In genomic region chr6:170147832-170148708, GRCh38 we compare ENCODE assay signal across 8 cellular contexts.
DNase-seq lines count a peak whose midpoint lies in the region; ATAC-seq lines count a peak whose summit lies in the region.

No MANE protein-coding gene starts in this region.

- peaks cover 7% of the 10 kb centered on the region for H3K27me3 Mint-ChIP-seq in activated T-helper 17 cell treated with anti-CD3 and anti-CD28 coated beads, Interleukin-2, amount 50 U/mL, for 72 hours

- H3K36me3 ChIP-seq in neuronal stem cell (replicated peaks in 1 of 2; ENCODE audit: control insufficient read depth in 2 of 2, insufficient read depth in 2 of 2, low read length in 2 of 2), result no peaks in the 10 kb centered on the region
- no peaks in the 10 kb centered on the region for H3K36me3 ChIP-seq in HAP-1 (replicated peaks)

- peak overlapping the region; percentile 73 for H3K4me3 Mint-ChIP-seq in activated T-helper 17 cell treated with anti-CD3 and anti-CD28 coated beads, Interleukin-2, amount 50 U/mL, for 72 hours

- H3K9me3 ChIP-seq in neuronal stem cell (replicated peaks in 1 of 2; ENCODE audit: control insufficient read depth in 2 of 2, insufficient read depth in 1 of 2, low read depth in 1 of 2, low read length in 2 of 2), result peaks cover 2 to 5% of the 10 kb centered on the region in 2 donors
- no peaks in the 10 kb centered on the region for H3K9me3 ChIP-seq in HAP-1

- H2AK5ac ChIP-seq in neuronal stem cell (ENCODE audit: low read depth, low read length), result peak overlapping the region; percentile 77

- no peak overlapping the region for H3K4ac ChIP-seq in neuronal stem cell (ENCODE audit: low read length)

- H3K23ac ChIP-seq in neuronal stem cell (ENCODE audit: low read depth, low read length, poor library complexity), result no peak overlapping the region

- peak; percentile 76 for ATAC-seq in HG03378 (IDR thresholded peaks at IDR 0.05; ENCODE audit: unreplicated experiment)
- ATAC-seq in activated T-helper 17 cell treated with anti-CD3 and anti-CD28 coated beads, Interleukin-2, amount 50 U/mL, for 72 hours (replicated peaks), result peak; percentile 74

- no peak overlapping the region for H3K9ac ChIP-seq in neuronal stem cell (ENCODE audit: low read depth, low read length, poor library complexity)

- H3K4me1 Mint-ChIP-seq in activated T-helper 17 cell treated with anti-CD3 and anti-CD28 coated beads, Interleukin-2, amount 50 U/mL, for 72 hours, result peaks cover 29% of the 10 kb centered on the region

- no CpG with 5 or more reads among the region's 30 CpGs for WGBS in neuronal stem cell (ENCODE audit: extremely low coverage in 2 of 2, insufficient read length in 2 of 2, insufficient replicate concordance in 1 of 2), 2 donors

- peaks cover 11% of the 10 kb centered on the region for H3K9me3 Mint-ChIP-seq in activated T-helper 17 cell treated with anti-CD3 and anti-CD28 coated beads, Interleukin-2, amount 50 U/mL, for 72 hours

- in situ Hi-C loops in HAP-1 (cut with MboI; ENCODE audit: low sequenced_read_pairs), result no loop called here

- H2BK5ac ChIP-seq in neuronal stem cell (ENCODE audit: low read length), result peak overlapping the region; percentile 11

- peak overlapping the region; percentile 31 for H3K18ac ChIP-seq in neuronal stem cell (ENCODE audit: low read length)

- no peak overlapping the region for H4K91ac ChIP-seq in neuronal stem cell (ENCODE audit: low read depth, low read length, poor library complexity)

- peaks cover 6% of the 10 kb centered on the region for H3K36me3 Mint-ChIP-seq in activated T-helper 17 cell treated with anti-CD3 and anti-CD28 coated beads, Interleukin-2, amount 50 U/mL, for 72 hours (ENCODE audit: low read depth)

- H3K79me1 ChIP-seq in neuronal stem cell (ENCODE audit: low read depth, low read length), result no peaks in the 10 kb centered on the region

- H2BK12ac ChIP-seq in neuronal stem cell (ENCODE audit: low read length), result no peak overlapping the region

- no peak overlapping the region for H3K27ac ChIP-seq in neuronal stem cell (replicated peaks; ENCODE audit: low read length)

- H2AFZ ChIP-seq in neuronal stem cell (ENCODE audit: low read length), result peak overlapping the region; percentile 67

- H2BK15ac ChIP-seq in neuronal stem cell (ENCODE audit: low read length), result no peak overlapping the region

- H3K27ac Mint-ChIP-seq in activated T-helper 17 cell treated with anti-CD3 and anti-CD28 coated beads, Interleukin-2, amount 50 U/mL, for 72 hours, result peak overlapping the region; percentile 82

- no peak overlapping the region for H2BK120ac ChIP-seq in neuronal stem cell (ENCODE audit: low read depth, low read length)

- no peak overlapping the region for H3K4me3 ChIP-seq in neuronal stem cell (ENCODE audit: low read length in 2 of 2)
- H3K4me3 ChIP-seq in HAP-1, result no peak overlapping the region

- peaks cover 0 to 24% (median 4%) of the 10 kb centered on the region in 3 experiments for H3K27me3 ChIP-seq in neuronal stem cell (ENCODE audit: control insufficient read depth in 3 of 3, insufficient read depth in 3 of 3, low read depth in 1 of 3, low read length in 3 of 3)
- no peaks in the 10 kb centered on the region for H3K27me3 ChIP-seq in HAP-1 (ENCODE audit: low read depth)

- H3K4me2 ChIP-seq in neuronal stem cell (ENCODE audit: insufficient read depth, low read length, poor library complexity, severe bottlenecking), result no peak overlapping the region

- H3K14ac ChIP-seq in neuronal stem cell (ENCODE audit: low read length), result no peak overlapping the region

- peaks cover 14 to 34% of the 10 kb centered on the region in 2 donors for H3K4me1 ChIP-seq in neuronal stem cell (ENCODE audit: control insufficient read depth in 2 of 2, insufficient read depth in 1 of 2, low read depth in 1 of 2, low read length in 2 of 2)
- no peaks in the 10 kb centered on the region for H3K4me1 ChIP-seq in HAP-1

- peak; percentile 65 for DNase-seq in ELF-1 (ENCODE audit: low read depth, low spot score)
- DNase-seq in neuronal stem cell (ENCODE audit: low spot score), result no peak
- DNase-seq in NCI-H2227 (lab: John Stamatoyannopoulos, UW; ENCODE audit: unreplicated experiment), result no peak
- no peak for DNase-seq in EL
- no peak for DNase-seq in HAP-1 (ENCODE audit: low spot score in 2 of 2)
- no peak for DNase-seq in OCI-M2 (lab: John Stamatoyannopoulos, UW; ENCODE audit: unreplicated experiment)

- no peak overlapping the region for H4K8ac ChIP-seq in neuronal stem cell (ENCODE audit: low read depth, low read length)
